ENCODE assay signal across 13 cellular contexts in the genomic region with DNA sequence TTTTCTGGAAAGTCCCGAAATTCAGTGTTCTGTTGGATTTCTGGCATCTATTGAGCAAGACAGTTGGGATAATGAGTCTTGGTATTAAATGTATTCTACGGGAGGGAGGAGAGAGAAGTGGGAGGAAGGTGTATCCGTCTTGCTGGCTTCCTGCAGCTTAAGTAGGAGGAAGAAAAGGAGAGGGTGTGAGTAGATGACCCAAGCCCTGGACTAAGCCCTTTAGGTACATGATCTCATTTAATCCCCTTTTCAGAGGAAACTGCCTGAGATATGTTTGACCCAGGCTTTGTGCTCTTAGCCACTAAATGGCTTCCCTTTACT.
DNase-seq lines count a peak whose midpoint lies in the region; ATAC-seq lines count a peak whose summit lies in the region.
"Had no signal": no experiment of that assay in that cellular context is flagged by ENCODE, and none has a peak within 500 bp of the region (broad histone marks: within the 10 kb centered on the region; RNA-seq: fewer than 3 reads in every experiment).

No MANE protein-coding gene starts in this region.

- ATAC-seq in GM18502 (IDR thresholded peaks at IDR 0.05; ENCODE audit: poor library complexity, unreplicated experiment) (peak; percentile 28), GM18873 (IDR thresholded peaks at IDR 0.05; ENCODE audit: low FRiP score, unreplicated experiment) (no peak)
- no peak for ATAC-seq in naive thymus-derived CD8-positive, alpha-beta T cell

- POLR2A ChIA-PET in naive thymus-derived CD8-positive, alpha-beta T cell (lab: Charles Lee) = no interaction called here

- H3K27ac Mint-ChIP-seq in activated naive CD8-positive, alpha-beta T cell = peak overlapping the region; percentile 95
- peak overlapping the region in 7 of 10 donors; percentile 3 to 67 (median 16) for H3K27ac Mint-ChIP-seq in naive thymus-derived CD8-positive, alpha-beta T cell
- H3K27ac Mint-ChIP-seq: dendritic cell treated with granulocyte-macrophage colony-stimulating factor and Interleukin-4, amounts not matched to agents 40 ng/mL and 50 ng/mL, for 4 days had no signal

- H3K9me3 Mint-ChIP-seq in activated naive CD8-positive, alpha-beta T cell (ENCODE audit: low read depth) = no peaks in the 10 kb centered on the region
- no peaks in the 10 kb centered on the region for H3K9me3 Mint-ChIP-seq in naive thymus-derived CD8-positive, alpha-beta T cell
- H3K9me3 Mint-ChIP-seq: CD8-positive, alpha-beta memory T cell; dendritic cell treated with granulocyte-macrophage colony-stimulating factor and Interleukin-4, amounts not matched to agents 40 ng/mL and 50 ng/mL, for 4 days had no signal

- H3K36me3 Mint-ChIP-seq in activated naive CD8-positive, alpha-beta T cell = peaks cover 8% of the 10 kb centered on the region
- peaks cover 0 to 10% (median 8%) of the 10 kb centered on the region in 3 donors for H3K36me3 Mint-ChIP-seq in naive thymus-derived CD8-positive, alpha-beta T cell

- H3K27me3 Mint-ChIP-seq in activated naive CD8-positive, alpha-beta T cell = no peaks in the 10 kb centered on the region
- no peaks in the 10 kb centered on the region for H3K27me3 Mint-ChIP-seq in naive thymus-derived CD8-positive, alpha-beta T cell
- H3K27me3 Mint-ChIP-seq: CD8-positive, alpha-beta memory T cell had no signal

- peaks cover 84% of the 10 kb centered on the region for H3K4me1 Mint-ChIP-seq in activated naive CD8-positive, alpha-beta T cell (ENCODE audit: low read depth)
- H3K4me1 Mint-ChIP-seq in naive thymus-derived CD8-positive, alpha-beta T cell = peaks cover 46 to 90% (median 76%) of the 10 kb centered on the region in 4 donors

- H3K4me3 Mint-ChIP-seq in activated naive CD8-positive, alpha-beta T cell = peak overlapping the region; percentile 65
- peak overlapping the region in 8 of 10 donors; percentile 9 to 58 (median 24) for H3K4me3 Mint-ChIP-seq in naive thymus-derived CD8-positive, alpha-beta T cell
- H3K4me3 Mint-ChIP-seq: dendritic cell treated with granulocyte-macrophage colony-stimulating factor and Interleukin-4, amounts not matched to agents 40 ng/mL and 50 ng/mL, for 4 days had no signal

- peak; percentile 80 for DNase-seq in NCI-H69 (lab: John Stamatoyannopoulos, UW)
- DNase-seq in naive thymus-derived CD8-positive, alpha-beta T cell = no peak
- no peak for DNase-seq in DMS53 treated with DMSO at 0.1 percent for 48 hours (lab: John Stamatoyannopoulos, UW; ENCODE audit: unreplicated experiment)
- DNase-seq in GM19238 (ENCODE audit: insufficient read length, low spot score) = no peak
- DNase-seq in NCI-H187 treated with DMSO at 0.1 percent for 48 hours (lab: John Stamatoyannopoulos, UW) = no peak
- DNase-seq: activated CD4-positive, alpha-beta T cell treated with anti-CD3 and anti-CD28 coated beads, Interleukin-2, amount 50 U/mL, for 4 hours; CD8-positive, alpha-beta memory T cell; NCI-H2029 treated with DMSO at 0.1 percent for 48 hours; ovary had no signal
